12 cellular contexts compared by ENCODE assay signal in genomic region chr19:41893899-41894298, GRCh38. TPM values are rescaled to one million over a fixed set of nuclear protein-coding genes. Genes with fewer than 3 reads are reported as not detected.
DNase-seq lines count a peak whose midpoint lies in the region; TF ChIP-seq lines count a peak whose summit lies in the region.
"Had no signal": no experiment of that assay in that cellular context is flagged by ENCODE, and none has a peak within 500 bp of the region (broad histone marks: within the 10 kb centered on the region; RNA-seq: fewer than 3 reads in every experiment).

No MANE protein-coding gene starts in this region.

- no peak overlapping the region for H3K27ac ChIP-seq in endodermal cell (ENCODE audit: low read depth, low read length)
- H3K27ac ChIP-seq: prostate gland had no signal

- H3K27ac Mint-ChIP-seq in endodermal cell (no peak overlapping the region), endothelial cell (ENCODE audit: unreplicated experiment) (no peak overlapping the region)

- H3K4me1 ChIP-seq in endodermal cell (ENCODE audit: control insufficient read depth, insufficient read depth, low read length) = no peaks in the 10 kb centered on the region
- H3K4me1 ChIP-seq: prostate gland had no signal

- H3K9ac ChIP-seq in endodermal cell (ENCODE audit: extremely low read depth, low read length, poor library complexity, severe bottlenecking) = no peak overlapping the region

- no peaks in the 10 kb centered on the region for H3K9me3 ChIP-seq in endodermal cell (ENCODE audit: control insufficient read depth, low read length)
- H3K9me3 ChIP-seq: prostate gland had no signal

- DNase-seq in AML-193 (lab: John Stamatoyannopoulos, UW) (peak; percentile 18 to 26), SK-MEL-5 (ENCODE audit: low read depth, low spot score) (peak; percentile 38), endodermal cell (peak; percentile 82), NCI-H774 (lab: John Stamatoyannopoulos, UW) (no peak), SKM-1 treated with dmso at 0.1 percent for 144 hours (lab: John Stamatoyannopoulos, UW; ENCODE audit: unreplicated experiment) (no peak), endothelial cell (ENCODE audit: low spot score) (no peak)
- no peak for DNase-seq in stimulated activated CD4-positive, alpha-beta T cell treated with anti-CD3 and anti-CD28 coated beads, Interleukin-1b, Interleukin-23, amount 100 ng/mL, for 48 hours
- DNase-seq: EL, NCI-H748 treated with DMSO at 0.1 percent for 48 hours had no signal

- H3K4me1 Mint-ChIP-seq in endodermal cell = no peaks in the 10 kb centered on the region
- peaks cover 16% of the 10 kb centered on the region for H3K4me1 Mint-ChIP-seq in endothelial cell (ENCODE audit: unreplicated experiment)

- peaks cover 37% of the 10 kb centered on the region for H3K36me3 ChIP-seq in endodermal cell (ENCODE audit: control insufficient read depth, insufficient read depth, low read length)

- 70 to 91% methylated on average over 2 to 6 of the region's 6 CpGs for WGBS in endodermal cell (ENCODE audit: insufficient coverage in 1 of 2, insufficient read length in 1 of 2), 2 experiments

- H3K9me3 Mint-ChIP-seq in endodermal cell (no peaks in the 10 kb centered on the region), endothelial cell (ENCODE audit: unreplicated experiment) (no peaks in the 10 kb centered on the region)

- TF ChIP-seq CTCF in GM12874 (IDR thresholded peaks at IDR 0.05; ENCODE audit: insufficient read depth, low read depth, low read length) (peak; percentile 29; the same call in 1 of the 2 replicates), endodermal cell (conservative IDR thresholded peaks at IDR 0.05) (no peak), endothelial cell (IDR thresholded peaks at IDR 0.05; ENCODE audit: unreplicated experiment) (no peak)

- in situ Hi-C loops in SK-MEL-5 (cut with HindIII; ENCODE audit: low pct_unique_long_range_greater_than_20kb, low sequenced_read_pairs) = no loop called here

- H3K36me3 Mint-ChIP-seq in endodermal cell (ENCODE audit: low read depth) (peaks cover 38% of the 10 kb centered on the region), endothelial cell (ENCODE audit: low read depth, unreplicated experiment) (peaks cover 34% of the 10 kb centered on the region)

- no peak overlapping the region for H3K4me3 ChIP-seq in endodermal cell (ENCODE audit: low read length)
- H3K4me3 ChIP-seq: prostate gland had no signal

- H3K4me3 Mint-ChIP-seq in endodermal cell = no peak overlapping the region
- H3K4me3 Mint-ChIP-seq in endothelial cell (ENCODE audit: unreplicated experiment) = no peak overlapping the region

- H3K27me3 ChIP-seq in endodermal cell (ENCODE audit: control insufficient read depth, insufficient read depth, low read length, poor library complexity, severe bottlenecking) = no peaks in the 10 kb centered on the region

- H3K27me3 Mint-ChIP-seq in endodermal cell (ENCODE audit: insufficient read depth) (no peaks in the 10 kb centered on the region), endothelial cell (ENCODE audit: unreplicated experiment) (peaks cover 8% of the 10 kb centered on the region)

RNA-seq across cellular contexts. Expression of gene ARHGEF1, which starts 10.9 kb away (rescaled TPM):
- total RNA-seq in SK-MEL-5 (2014; rRNA removed; shearing (Covaris generic)) = 18.9 and 24.9 TPM in 2 replicates
- polyA plus RNA-seq in SK-MEL-5 (2015; cell fraction: cytosol; rRNA removed) = 70.5 and 72.5 TPM in 2 replicates
- polyA plus RNA-seq in SK-MEL-5 (2015; cell fraction: nucleus; rRNA removed) = 120 and 129 TPM in 2 replicates
- 100 to 1,000 TPM in 1 of 2 donors, 10 to 100 TPM in 1; 89.9 to 116 TPM for total RNA-seq in endodermal cell
- 48.7 TPM for polyA plus RNA-seq in endodermal cell (2013, experiment 1 of 2)
- 35.1 TPM for polyA plus RNA-seq in endodermal cell (2013, experiment 2 of 2)
- total RNA-seq in endothelial cell (ENCODE audit: unreplicated experiment) = 113 TPM

RNA-seq across cellular contexts. Expression of gene CD79A, which starts 16.8 kb away (rescaled TPM):
- 0.11 and 0.37 TPM in 2 replicates for total RNA-seq in SK-MEL-5 (2014; rRNA removed; shearing (Covaris generic))
- polyA plus RNA-seq in SK-MEL-5 (2015; cell fraction: cytosol; rRNA removed) = 0.73 TPM in 1 of 2 replicates, not detected in the other
- 0.76 TPM in 1 of 2 replicates, not detected in the other for polyA plus RNA-seq in SK-MEL-5 (2015; cell fraction: nucleus; rRNA removed)
- total RNA-seq in endodermal cell (not detected), endothelial cell (ENCODE audit: unreplicated experiment) (1.1 TPM)
- 0.43 TPM for polyA plus RNA-seq in endodermal cell (2013, experiment 1 of 2)
- polyA plus RNA-seq in endodermal cell (2013, experiment 2 of 2) = 0.58 TPM

RNA-seq across cellular contexts. Expression of gene RPS19, which starts 33.8 kb away (rescaled TPM):
- total RNA-seq in SK-MEL-5 (2014; rRNA removed; shearing (Covaris generic)) = 1,776 and 1,861 TPM in 2 replicates
- polyA plus RNA-seq in SK-MEL-5 (2015; cell fraction: cytosol; rRNA removed) = 2,070 and 3,312 TPM in 2 replicates
- polyA plus RNA-seq in SK-MEL-5 (2015; cell fraction: nucleus; rRNA removed) = 166 and 277 TPM in 2 replicates
- total RNA-seq in endodermal cell (1,000 to 10,000 TPM; 2,321 to 2,418 TPM), endothelial cell (ENCODE audit: unreplicated experiment) (3,886 TPM)
- polyA plus RNA-seq in endodermal cell (2013, experiment 1 of 2) = 4,136 TPM
- 3,965 TPM for polyA plus RNA-seq in endodermal cell (2013, experiment 2 of 2)

RNA-seq across cellular contexts. Expression of gene ERFL, which starts 34.4 kb away (rescaled TPM):
- not detected in 2 replicates for total RNA-seq in SK-MEL-5 (2014; rRNA removed; shearing (Covaris generic))
- polyA plus RNA-seq in SK-MEL-5 (2015; cell fraction: cytosol; rRNA removed) = not detected in 2 replicates
- polyA plus RNA-seq in SK-MEL-5 (2015; cell fraction: nucleus; rRNA removed) = not detected in 2 replicates
- total RNA-seq in endodermal cell (under 1 TPM; 0.13 to 0.53 TPM), endothelial cell (ENCODE audit: unreplicated experiment) (0.46 TPM)
- polyA plus RNA-seq in endodermal cell (2013, experiment 1 of 2) = 0.25 TPM
- 0.29 TPM for polyA plus RNA-seq in endodermal cell (2013, experiment 2 of 2)

RNA-seq across cellular contexts. Expression of gene DMRTC2, which starts 49.1 kb away (rescaled TPM):
- not detected in 2 replicates for total RNA-seq in SK-MEL-5 (2014; rRNA removed; shearing (Covaris generic))
- polyA plus RNA-seq in SK-MEL-5 (2015; cell fraction: cytosol; rRNA removed) = 0.20 TPM in 1 of 2 replicates, not detected in the other
- polyA plus RNA-seq in SK-MEL-5 (2015; cell fraction: nucleus; rRNA removed) = not detected in 2 replicates
- not detected for total RNA-seq in endodermal cell
- polyA plus RNA-seq in endodermal cell (2013, experiment 1 of 2) = not detected
- not detected for polyA plus RNA-seq in endodermal cell (2013, experiment 2 of 2)
- total RNA-seq in endothelial cell (ENCODE audit: unreplicated experiment) = not detected
- total RNA-seq: activated CD8-positive, alpha-beta memory T cell treated with anti-CD3 and anti-CD28 coated beads for 36 hours had no signal

Comparison
In these comparisons a context has a peak if more than half of its experiments do, and no peak if none do; other contexts are left out.
1. DNase-seq: peak in AML-193 (2 of 2), SK-MEL-5 (single experiment) and endodermal cell (single experiment); none in NCI-H774 (single experiment), SKM-1 treated with dmso at 0.1 percent for 144 hours (single experiment), endothelial cell (single experiment) and stimulated activated CD4-positive, alpha-beta T cell treated with anti-CD3 and anti-CD28 coated beads, Interleukin-1b, Interleukin-23, amount 100 ng/mL, for 48 hours (single experiment).